Comparison of ENCODE assay signal across 8 cellular contexts in genomic region chr3:47476644-47477199, GRCh38. TPM values are rescaled to one million over a fixed set of nuclear protein-coding genes. Genes with fewer than 3 reads are reported as not detected.
DNase-seq lines count a peak whose midpoint lies in the region; ATAC-seq and TF ChIP-seq lines count a peak whose summit lies in the region.

No MANE protein-coding gene starts in this region.

- no peaks in the 10 kb centered on the region for H3K9me2 ChIP-seq in Karpas-422 (replicated peaks; ENCODE audit: insufficient read depth, low read length)

- TF ChIP-seq CTCF in AG04449 (IDR thresholded peaks at IDR 0.05; ENCODE audit: insufficient read depth, low read length, missing control alignments) (no peak), nephron (IDR thresholded peaks at IDR 0.05; ENCODE audit: unreplicated experiment in 3 of 3) (no peak), GM13976 (IDR thresholded peaks at IDR 0.05; ENCODE audit: borderline replicate concordance, control extremely low read depth, extremely low read depth, insufficient read depth, missing control alignments) (no peak)

- H3K4me1 ChIP-seq in Karpas-422 (ENCODE audit: low read length): peaks cover 37% of the 10 kb centered on the region

- H3K27me3 ChIP-seq in Karpas-422 (ENCODE audit: low read length): no peaks in the 10 kb centered on the region

- H3K36me3 Mint-ChIP-seq in central memory CD8-positive, alpha-beta T cell (ENCODE audit: insufficient read depth): peaks cover 16% of the 10 kb centered on the region
- H3K36me3 Mint-ChIP-seq in nephron (ENCODE audit: low read depth): no peaks in the 10 kb centered on the region

- H3K9ac ChIP-seq in Karpas-422 (ENCODE audit: low read length): peak overlapping the region; percentile 89

- CTCF ChIA-PET in AG04449 (lab: Yijun Ruan, JAX): interaction anchor here (0.6 to 3.0 kb wide), 13 partner anchors 10 to 287 kb away, joined by 3 to 35 read pairs (median 3); no protein-coding TSS in a partner anchor

- peaks cover 8% of the 10 kb centered on the region; the same call in 1 of the 2 replicates for H4K20me1 ChIP-seq in Karpas-422 (ENCODE audit: insufficient read depth, low read depth, low read length)

- POLR2A ChIA-PET in AG04449 (lab: Yijun Ruan, JAX): interaction anchor here (1.9 kb wide), 1 partner anchor 55 kb away, joined by 5 read pairs; no protein-coding TSS in a partner anchor

- no peaks in the 10 kb centered on the region for H3K9me3 ChIP-seq in Karpas-422 (ENCODE audit: low read length)

- no peaks in the 10 kb centered on the region for H3K9me3 Mint-ChIP-seq in central memory CD8-positive, alpha-beta T cell
- no peaks in the 10 kb centered on the region for H3K9me3 Mint-ChIP-seq in nephron

- peaks cover 11% of the 10 kb centered on the region; the same call in 1 of the 2 replicates for H3K36me3 ChIP-seq in Karpas-422 (ENCODE audit: insufficient read depth, low read length)

- H2AFZ ChIP-seq in Karpas-422 (ENCODE audit: low read length): no peak overlapping the region

- H3K4me2 ChIP-seq in Karpas-422 (ENCODE audit: low read depth, low read length, poor library complexity, severe bottlenecking): peak overlapping the region; percentile 77

- in situ Hi-C loops in GM13976 (cut with MboI; ENCODE audit: low sequenced_read_pairs, unreplicated experiment): no loop called here

- H3K27ac ChIP-seq in Karpas-422 (ENCODE audit: low read length): peak overlapping the region; percentile 87

- peaks cover 26% of the 10 kb centered on the region for H3K4me1 Mint-ChIP-seq in central memory CD8-positive, alpha-beta T cell
- H3K4me1 Mint-ChIP-seq in nephron: peaks cover 18% of the 10 kb centered on the region

- peaks cover 50% of the 10 kb centered on the region for H3K79me2 ChIP-seq in Karpas-422 (ENCODE audit: low read length)

- no peaks in the 10 kb centered on the region for H3K27me3 Mint-ChIP-seq in central memory CD8-positive, alpha-beta T cell
- peaks cover 4% of the 10 kb centered on the region for H3K27me3 Mint-ChIP-seq in nephron (ENCODE audit: low read depth)

- H3K4me3 ChIP-seq in AG04449 (ENCODE audit: low read depth, low read length): peak overlapping the region; percentile 84
- peak overlapping the region; percentile 85 for H3K4me3 ChIP-seq in Karpas-422 (ENCODE audit: low read length)

- peak overlapping the region; percentile 96 for H3K4me3 Mint-ChIP-seq in central memory CD8-positive, alpha-beta T cell
- peak overlapping the region; percentile 91 to 95 (median 92) for H3K4me3 Mint-ChIP-seq in nephron

- peak overlapping the region; percentile 88 for H3K27ac Mint-ChIP-seq in central memory CD8-positive, alpha-beta T cell (ENCODE audit: low read depth)
- peak overlapping the region; percentile 79 to 91 (median 84) for H3K27ac Mint-ChIP-seq in nephron

- DNase-seq in AG04449 (ENCODE audit: low read depth, low spot score): no peak
- DNase-seq in Karpas-422: no peak
- no peak for DNase-seq in central memory CD8-positive, alpha-beta T cell (ENCODE audit: low spot score in 2 of 2)
- no peak for DNase-seq in H4 (ENCODE audit: low spot score)
- no peak for DNase-seq in GM13976 (ENCODE audit: low spot score)

- ATAC-seq in central memory CD8-positive, alpha-beta T cell (replicated peaks; ENCODE audit: extremely low read depth, poor library complexity, severe bottlenecking): no peak
- ATAC-seq in GM21737 (IDR thresholded peaks at IDR 0.05; ENCODE audit: unreplicated experiment) (no peak), HG03135 (IDR thresholded peaks at IDR 0.05; ENCODE audit: unreplicated experiment) (no peak)

RNA-seq across cellular contexts. Expression of gene SCAP, which starts 1.0 kb away (rescaled TPM):
- 109 and 139 TPM in 2 replicates for total RNA-seq in Karpas-422 (2014; rRNA removed; shearing (Covaris generic); ENCODE audit: low replicate concordance)
- 24.7 and 26.1 TPM in 2 replicates for total RNA-seq in H4 (2014; rRNA removed; shearing (Covaris generic))

RNA-seq across cellular contexts. Expression of gene ELP6, which starts 36.8 kb away (rescaled TPM):
- total RNA-seq in Karpas-422 (2014; rRNA removed; shearing (Covaris generic); ENCODE audit: low replicate concordance): 60.4 and 61.7 TPM in 2 replicates
- 21.0 and 35.4 TPM in 2 replicates for total RNA-seq in H4 (2014; rRNA removed; shearing (Covaris generic))
